ENCODE assay signal across 14 cellular contexts in genomic region chr10:33653584-33654367, GRCh38.
DNase-seq lines count a peak whose midpoint lies in the region; ATAC-seq, FAIRE-seq and TF ChIP-seq lines count a peak whose summit lies in the region.
"Had no signal": no experiment of that assay in that cellular context is flagged by ENCODE, and none has a peak within 500 bp of the region (broad histone marks: within the 10 kb centered on the region; RNA-seq: fewer than 3 reads in every experiment).

No MANE protein-coding gene starts in this region.

- H3K4me2 ChIP-seq in PC-9 = no peak overlapping the region

- POLR2A ChIA-PET in PC-9 (lab: Charles Lee; ENCODE audit: unreplicated experiment) = interaction anchor here (0.5 to 0.6 kb wide), 3 partner anchors 127 to 241 kb away, joined by 3 to 8 read pairs (median 3); no protein-coding TSS in a partner anchor

- no peaks in the 10 kb centered on the region for H4K20me1 ChIP-seq in PC-9 (ENCODE audit: insufficient read depth)

- no peak for TF ChIP-seq CTCF in PC-9 (conservative IDR thresholded peaks at IDR 0.05)

- no peaks in the 10 kb centered on the region for H3F3A ChIP-seq in PC-9 (ENCODE audit: insufficient read depth, low read depth)

- H3K9me2 ChIP-seq in PC-9 (ENCODE audit: insufficient read depth) = no peaks in the 10 kb centered on the region

- BruUV-seq in PC-9 (replicated peaks; lab: Mats Ljungman, UMichigan) = no TSS peak

- no peak overlapping the region for H3K27ac ChIP-seq in PC-9
- H3K27ac ChIP-seq: ascending aorta, tibial artery had no signal

- intact Hi-C loops in PC-9 (cut with micrococcal nuclease; ENCODE audit: unreplicated experiment) = no loop called here

- CTCF ChIA-PET in PC-9 (lab: Charles Lee) = no interaction called here

- DNase-seq in GM04503 (ENCODE audit: low read depth) = peak; percentile 83
- peak; percentile 19 to 44 for DNase-seq in PC-9
- peak; percentile 34 for DNase-seq in dermis blood vessel endothelial cell
- DNase-seq in non-pigmented ciliary epithelial cell (ENCODE audit: low read depth) = peak; percentile 46
- DNase-seq in cerebellar nuclear complex (lab: John Stamatoyannopoulos, UW) = no peak
- no peak for DNase-seq in GM19239 (ENCODE audit: insufficient read length, low spot score)
- DNase-seq: activated CD4-positive, alpha-beta T cell treated with anti-CD3 and anti-CD28 coated beads, Interleukin-2, amount 10 ng/mL, durations not matched to agents 24 days and 14 days; Caco-2; NCI-H187; T-helper 17 cell; tibial artery had no signal

- no peak overlapping the region for H2AFZ ChIP-seq in PC-9

- H3K79me2 ChIP-seq in PC-9 (ENCODE audit: low read depth) = no peaks in the 10 kb centered on the region

- no peaks in the 10 kb centered on the region for H3K36me3 ChIP-seq in PC-9 (ENCODE audit: low read depth)
- H3K36me3 ChIP-seq: ascending aorta, tibial artery had no signal

- H3K4me1 ChIP-seq in PC-9 (replicated peaks; ENCODE audit: insufficient read depth) = no peaks in the 10 kb centered on the region
- H3K4me1 ChIP-seq: ascending aorta, Caco-2, tibial artery had no signal

- H3K27me3 ChIP-seq in PC-9 (ENCODE audit: insufficient read depth, low read depth) = no peaks in the 10 kb centered on the region
- H3K27me3 ChIP-seq: ascending aorta, tibial artery had no signal

- ATAC-seq in GM18907 (IDR thresholded peaks at IDR 0.05; ENCODE audit: unreplicated experiment) (no peak), HG03457 (IDR thresholded peaks at IDR 0.05; ENCODE audit: unreplicated experiment) (no peak)
- ATAC-seq: T-helper 17 cell had no signal

- no peak for FAIRE-seq in GM19239 (lab: Jason Lieb, UNC)

- no peaks in the 10 kb centered on the region for H3K9me3 ChIP-seq in PC-9 (ENCODE audit: insufficient read depth, low read depth)
- H3K9me3 ChIP-seq: ascending aorta, Caco-2, tibial artery had no signal

- H3K4me3 ChIP-seq in PC-9 = no peak overlapping the region
- H3K4me3 ChIP-seq: ascending aorta, tibial artery had no signal

Comparison
In these comparisons a context has a peak if more than half of its experiments do, and no peak if none do; other contexts are left out.
1. DNase-seq: peak in GM04503 (single experiment), PC-9 (2 of 2), dermis blood vessel endothelial cell (single experiment) and non-pigmented ciliary epithelial cell (single experiment); none in cerebellar nuclear complex (0 of 2) and GM19239 (single experiment).